ENCODE assay signal across 1 cellular context in the genomic region with DNA sequence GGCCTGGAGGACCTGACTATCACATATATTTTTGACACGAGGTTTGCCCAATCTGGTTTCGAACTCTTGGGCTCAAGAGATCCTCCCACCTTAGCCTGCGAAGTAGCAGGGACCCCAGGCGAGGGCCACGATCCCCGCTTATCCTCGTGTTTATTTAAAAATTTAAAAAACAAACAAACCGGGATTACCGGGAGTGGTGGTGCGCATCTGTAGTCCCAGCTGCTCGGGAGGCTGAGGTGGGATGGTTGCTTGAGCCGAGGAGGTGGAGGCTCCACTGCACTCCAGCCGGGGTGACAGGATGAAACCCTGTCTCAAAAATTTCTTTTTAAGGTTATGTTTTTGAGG.
TF ChIP-seq lines count a peak whose summit lies in the region.

No MANE protein-coding gene starts in this region.

TF ChIP-seq in SK-N-SH treated with all-trans-retinoic acid at 6 μM for 48 hours, 23 proteins besides CTCF, POLR2A, EP300 and RAD21 (continued from another document):
- TF ChIP-seq CSDC2 (CRISPR knock-in tag; IDR thresholded peaks at IDR 0.05), result no peak
- TF ChIP-seq, protein P1, sequence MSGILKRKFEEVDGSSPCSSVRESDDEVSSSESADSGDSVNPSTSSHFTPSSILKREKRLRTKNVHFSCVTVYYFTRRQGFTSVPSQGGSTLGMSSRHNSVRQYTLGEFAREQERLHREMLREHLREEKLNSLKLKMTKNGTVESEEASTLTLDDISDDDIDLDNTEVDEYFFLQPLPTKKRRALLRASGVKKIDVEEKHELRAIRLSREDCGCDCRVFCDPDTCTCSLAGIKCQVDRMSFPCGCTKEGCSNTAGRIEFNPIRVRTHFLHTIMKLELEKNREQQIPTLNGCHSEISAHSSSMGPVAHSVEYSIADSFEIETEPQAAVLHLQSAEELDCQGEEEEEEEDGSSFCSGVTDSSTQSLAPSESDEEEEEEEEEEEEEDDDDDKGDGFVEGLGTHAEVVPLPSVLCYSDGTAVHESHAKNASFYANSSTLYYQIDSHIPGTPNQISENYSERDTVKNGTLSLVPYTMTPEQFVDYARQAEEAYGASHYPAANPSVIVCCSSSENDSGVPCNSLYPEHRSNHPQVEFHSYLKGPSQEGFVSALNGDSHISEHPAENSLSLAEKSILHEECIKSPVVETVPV (CRISPR knock-in tag; IDR thresholded peaks at IDR 0.05), result no peak
- TF ChIP-seq TCF4 (CRISPR knock-in tag; IDR thresholded peaks at IDR 0.05; ENCODE audit: borderline replicate concordance), result no peak
- TF ChIP-seq ZNF565 (CRISPR knock-in tag; conservative IDR thresholded peaks at IDR 0.05; ENCODE audit: low read depth), result no peak
- no peak for TF ChIP-seq ZNF8 (CRISPR knock-in tag; IDR thresholded peaks at IDR 0.05)
- TF ChIP-seq, protein P2, sequence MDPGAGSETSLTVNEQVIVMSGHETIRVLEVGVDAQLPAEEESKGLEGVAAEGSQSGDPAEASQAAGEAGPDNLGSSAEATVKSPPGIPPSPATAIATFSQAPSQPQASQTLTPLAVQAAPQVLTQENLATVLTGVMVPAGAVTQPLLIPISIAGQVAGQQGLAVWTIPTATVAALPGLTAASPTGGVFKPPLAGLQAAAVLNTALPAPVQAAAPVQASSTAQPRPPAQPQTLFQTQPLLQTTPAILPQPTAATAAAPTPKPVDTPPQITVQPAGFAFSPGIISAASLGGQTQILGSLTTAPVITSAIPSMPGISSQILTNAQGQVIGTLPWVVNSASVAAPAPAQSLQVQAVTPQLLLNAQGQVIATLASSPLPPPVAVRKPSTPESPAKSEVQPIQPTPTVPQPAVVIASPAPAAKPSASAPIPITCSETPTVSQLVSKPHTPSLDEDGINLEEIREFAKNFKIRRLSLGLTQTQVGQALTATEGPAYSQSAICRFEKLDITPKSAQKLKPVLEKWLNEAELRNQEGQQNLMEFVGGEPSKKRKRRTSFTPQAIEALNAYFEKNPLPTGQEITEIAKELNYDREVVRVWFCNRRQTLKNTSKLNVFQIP (CRISPR knock-in tag; IDR thresholded peaks at IDR 0.05; ENCODE audit: borderline replicate concordance, low read depth), result no peak
- TF ChIP-seq GLIS3 (CRISPR knock-in tag; IDR thresholded peaks at IDR 0.05), result no peak
- TF ChIP-seq ZFP30 (CRISPR knock-in tag; IDR thresholded peaks at IDR 0.05), result no peak
